ENCODE assay signal across 11 cellular contexts in genomic region chr2:25483584-25484266, GRCh38.
DNase-seq lines count a peak whose midpoint lies in the region; ATAC-seq and TF ChIP-seq lines count a peak whose summit lies in the region.
"Had no signal": no experiment of that assay in that cellular context is flagged by ENCODE, and none has a peak within 500 bp of the region (broad histone marks: within the 10 kb centered on the region; RNA-seq: fewer than 3 reads in every experiment).

No MANE protein-coding gene starts in this region.

- H3K27me3 Mint-ChIP-seq in activated T-cell treated with anti-CD3 and anti-CD28 coated beads, Interleukin-2, amount 50 U/mL, for 24 hours, result no peaks in the 10 kb centered on the region

- H3K4me1 Mint-ChIP-seq in activated T-cell treated with anti-CD3 and anti-CD28 coated beads, Interleukin-2, amount 50 U/mL, for 24 hours (ENCODE audit: low read depth), result peaks cover 8% of the 10 kb centered on the region

- no peaks in the 10 kb centered on the region for H3K9me3 Mint-ChIP-seq in activated T-cell treated with anti-CD3 and anti-CD28 coated beads, Interleukin-2, amount 50 U/mL, for 24 hours
- H3K9me3 Mint-ChIP-seq: T-helper 1 cell treated with Interleukin-12 subunit alpha and Interleukin-12 subunit beta and Interleukin-4 antibody, amounts not matched to agents 30 μg/mL and 1 μg/mL, for 36 hours had no signal

- TF ChIP-seq CTCF in upper lobe of right lung (IDR thresholded peaks at IDR 0.05), result no peak

- no peak overlapping the region for H3K4me3 ChIP-seq in upper lobe of right lung
- H3K4me3 ChIP-seq: adrenal gland had no signal

- H3K4me3 Mint-ChIP-seq in activated T-cell treated with anti-CD3 and anti-CD28 coated beads, Interleukin-2, amount 50 U/mL, for 24 hours, result no peak overlapping the region
- H3K4me3 Mint-ChIP-seq: T-helper 1 cell treated with Interleukin-12 subunit alpha and Interleukin-12 subunit beta and Interleukin-4 antibody, amounts not matched to agents 30 μg/mL and 1 μg/mL, for 36 hours had no signal

- no peaks in the 10 kb centered on the region for H3K36me3 ChIP-seq in upper lobe of right lung
- H3K36me3 ChIP-seq: adrenal gland had no signal

- peaks cover 34% of the 10 kb centered on the region for H3K36me3 Mint-ChIP-seq in activated T-cell treated with anti-CD3 and anti-CD28 coated beads, Interleukin-2, amount 50 U/mL, for 24 hours (ENCODE audit: low read depth)

- H3K9me3 ChIP-seq in upper lobe of right lung, result no peaks in the 10 kb centered on the region
- H3K9me3 ChIP-seq: adrenal gland had no signal

- H3K27me3 ChIP-seq in upper lobe of right lung, result no peaks in the 10 kb centered on the region
- H3K27me3 ChIP-seq: adrenal gland had no signal

- H3K27ac ChIP-seq in upper lobe of right lung, result no peak overlapping the region
- H3K27ac ChIP-seq: adrenal gland had no signal

- peak overlapping the region; percentile 6 for H3K27ac Mint-ChIP-seq in activated T-cell treated with anti-CD3 and anti-CD28 coated beads, Interleukin-2, amount 50 U/mL, for 24 hours
- H3K27ac Mint-ChIP-seq: T-helper 1 cell treated with Interleukin-12 subunit alpha and Interleukin-12 subunit beta and Interleukin-4 antibody, amounts not matched to agents 30 μg/mL and 1 μg/mL, for 36 hours had no signal

- ATAC-seq in HG03108 (IDR thresholded peaks at IDR 0.05; ENCODE audit: unreplicated experiment) (peak; percentile 60), upper lobe of right lung (peak; percentile 75)

- peaks cover 4% of the 10 kb centered on the region for H3K4me1 ChIP-seq in upper lobe of right lung
- H3K4me1 ChIP-seq: adrenal gland had no signal

- no peak for DNase-seq in activated T-cell treated with anti-CD3 and anti-CD28 coated beads, Interleukin-2, amount 50 U/mL, for 24 hours
- no peak for DNase-seq in activated T-cell treated with anti-CD3 and anti-CD28 coated beads, Interleukin-2, amount 50 U/mL, for 48 hours
- DNase-seq in SKM-1 treated with dmso at 0.1 percent for 144 hours (lab: John Stamatoyannopoulos, UW; ENCODE audit: unreplicated experiment), result peak; percentile 96
- no peak for DNase-seq in upper lobe of right lung
- DNase-seq in GM19238 (ENCODE audit: insufficient read length, low spot score), result no peak
- no peak for DNase-seq in activated CD4-positive, alpha-beta T cell treated with anti-CD3 and anti-CD28 coated beads for 48 hours
- no peak for DNase-seq in NCI-H1694 (lab: John Stamatoyannopoulos, UW)
- DNase-seq: adrenal gland, midbrain had no signal

- intact Hi-C loops in upper lobe of right lung (cut with DNase I), result no loop called here
